8 cellular contexts compared by ENCODE assay signal in genomic region chr1:167601442-167602380, GRCh38. TPM values are rescaled to one million over a fixed set of nuclear protein-coding genes. Genes with fewer than 3 reads are reported as not detected.
A peak's percentile ranks its signal among the peaks of the same experiment; 100 is the strongest.
DNase-seq lines count a peak whose midpoint lies in the region; ATAC-seq, FAIRE-seq and TF ChIP-seq lines count a peak whose summit lies in the region.

No MANE protein-coding gene starts in this region.

- no peak overlapping the region for H3K4ac ChIP-seq in mesenchymal stem cell (ENCODE audit: low read depth in 1 of 2, low read length in 2 of 2)

- H3K9me3 ChIP-seq in mesenchymal stem cell (ENCODE audit: control insufficient read depth, low read length), result no peaks in the 10 kb centered on the region

- no peak overlapping the region for H2AK5ac ChIP-seq in mesenchymal stem cell (ENCODE audit: low read length, severe bottlenecking)

- 80% methylated on average over 7 of the region's 8 CpGs for WGBS in mesenchymal stem cell

- peaks cover 2% of the 10 kb centered on the region for H3K36me3 Mint-ChIP-seq in activated naive CD8-positive, alpha-beta T cell treated with anti-CD3 and anti-CD28 coated beads for 36 hours

- H3K4me2 ChIP-seq in mesenchymal stem cell (ENCODE audit: low read length, poor library complexity, severe bottlenecking), result no peak overlapping the region

- no peak overlapping the region for H2BK15ac ChIP-seq in mesenchymal stem cell (ENCODE audit: low read depth, poor library complexity, severe bottlenecking)

- H3K23ac ChIP-seq in mesenchymal stem cell (ENCODE audit: low read length in 2 of 2), result no peak overlapping the region

- H3K79me1 ChIP-seq in mesenchymal stem cell (replicated peaks; ENCODE audit: low read length, poor library complexity, severe bottlenecking), result no peaks in the 10 kb centered on the region

- no peaks in the 10 kb centered on the region for H3K27me3 Mint-ChIP-seq in activated naive CD8-positive, alpha-beta T cell treated with anti-CD3 and anti-CD28 coated beads for 36 hours

- H3K4me3 ChIP-seq in mesenchymal stem cell (ENCODE audit: insufficient read depth in 1 of 2, low read depth in 1 of 2, low read length in 2 of 2) (no peak overlapping the region), brain microvascular endothelial cell (ENCODE audit: low read depth, low read length) (no peak overlapping the region)

- no peak overlapping the region for H3K18ac ChIP-seq in mesenchymal stem cell (ENCODE audit: low read depth in 1 of 2, low read length in 2 of 2)

- TF ChIP-seq CTCF in brain microvascular endothelial cell (IDR thresholded peaks at IDR 0.05; ENCODE audit: low read depth, low read length, missing control alignments), result no peak

- in situ Hi-C loops in KBM-7 (cut with MboI; ENCODE audit: low pct_unique_long_range_greater_than_20kb, low sequenced_read_pairs), result loop anchor here (10.0 kb wide), 1 partner anchor 83 kb away; no protein-coding TSS in a partner anchor
- in situ Hi-C loops in brain microvascular endothelial cell (cut with HindIII; ENCODE audit: low pct_ligation_motif_present, low sequenced_read_pairs), result no loop called here

- peaks cover 3% of the 10 kb centered on the region for H3K9me3 Mint-ChIP-seq in activated naive CD8-positive, alpha-beta T cell treated with anti-CD3 and anti-CD28 coated beads for 36 hours

- no peak overlapping the region for H2BK12ac ChIP-seq in mesenchymal stem cell (ENCODE audit: low read length in 2 of 2)

- peak overlapping the region; percentile 92 for H3K27ac Mint-ChIP-seq in activated naive CD8-positive, alpha-beta T cell treated with anti-CD3 and anti-CD28 coated beads for 36 hours

- no peaks in the 10 kb centered on the region for H3K36me3 ChIP-seq in mesenchymal stem cell (ENCODE audit: control insufficient read depth in 1 of 2, insufficient read depth in 2 of 2, low read depth in 1 of 2, low read length in 2 of 2)
- H3K36me3 ChIP-seq in brain microvascular endothelial cell (replicated peaks), result no peaks in the 10 kb centered on the region

- H2AFZ ChIP-seq in mesenchymal stem cell (ENCODE audit: low read depth, low read length), result no peak overlapping the region

- no peak overlapping the region for H4K91ac ChIP-seq in mesenchymal stem cell (ENCODE audit: low read length)

- H3K14ac ChIP-seq in mesenchymal stem cell (ENCODE audit: low read length in 2 of 2), result no peak overlapping the region

- peaks cover 3% of the 10 kb centered on the region for H3K4me1 ChIP-seq in mesenchymal stem cell (ENCODE audit: control insufficient read depth, insufficient read depth, low read depth, low read length)

- H4K8ac ChIP-seq in mesenchymal stem cell (ENCODE audit: low read length), result no peak overlapping the region

- peaks cover 35% of the 10 kb centered on the region for H3K4me1 Mint-ChIP-seq in activated naive CD8-positive, alpha-beta T cell treated with anti-CD3 and anti-CD28 coated beads for 36 hours

- no peak for ATAC-seq in GM18858 (IDR thresholded peaks at IDR 0.05; ENCODE audit: unreplicated experiment)

- H2BK120ac ChIP-seq in mesenchymal stem cell (ENCODE audit: low read depth, low read length), result no peak overlapping the region

- H2BK5ac ChIP-seq in mesenchymal stem cell (ENCODE audit: low read depth, low read length, poor library complexity, severe bottlenecking), result no peak overlapping the region

- DNase-seq in Ammon's horn (ENCODE audit: low spot score) (peak; percentile 57), KBM-7 (peak; percentile 83), mesenchymal stem cell (peak; percentile 15), LoVo (ENCODE audit: low spot score) (no peak), urothelium cell line (ENCODE audit: low spot score) (no peak), brain microvascular endothelial cell (no peak)
- DNase-seq in activated naive CD8-positive, alpha-beta T cell treated with anti-CD3 and anti-CD28 coated beads for 36 hours, result peak; percentile 14

- peak overlapping the region; percentile 43 for H3K4me3 Mint-ChIP-seq in activated naive CD8-positive, alpha-beta T cell treated with anti-CD3 and anti-CD28 coated beads for 36 hours

- peaks cover 0 to 7% of the 10 kb centered on the region in 2 experiments for H3K27me3 ChIP-seq in mesenchymal stem cell (ENCODE audit: control insufficient read depth in 1 of 2, insufficient read depth in 1 of 2, low read length in 2 of 2)
- H3K27me3 ChIP-seq in brain microvascular endothelial cell (replicated peaks), result no peaks in the 10 kb centered on the region

- no peak for FAIRE-seq in urothelium cell line (lab: Jason Lieb, UNC)

- H3K27ac ChIP-seq in mesenchymal stem cell (ENCODE audit: low read length, poor library complexity, severe bottlenecking) (no peak overlapping the region), brain microvascular endothelial cell (no peak overlapping the region)

- no peak overlapping the region for H3K9ac ChIP-seq in mesenchymal stem cell (ENCODE audit: low read length)

RNA-seq across cellular contexts. Expression of gene RCSD1, which starts 28.3 kb away (rescaled TPM):
- 10 to 100 TPM; 56.4 to 58.2 TPM for total RNA-seq in activated naive CD8-positive, alpha-beta T cell treated with anti-CD3 and anti-CD28 coated beads for 36 hours
- 0.52 TPM for polyA plus RNA-seq in mesenchymal stem cell (2013, experiment 1 of 2)
- polyA plus RNA-seq in mesenchymal stem cell (2013, experiment 2 of 2), result 0.44 TPM

RNA-seq across cellular contexts. Expression of gene CREG1, which starts 48.1 kb away (rescaled TPM):
- total RNA-seq in activated naive CD8-positive, alpha-beta T cell treated with anti-CD3 and anti-CD28 coated beads for 36 hours, result 10 to 100 TPM; 11.2 to 11.3 TPM
- 87.5 TPM for polyA plus RNA-seq in mesenchymal stem cell (2013, experiment 1 of 2)
- polyA plus RNA-seq in mesenchymal stem cell (2013, experiment 2 of 2), result 90.9 TPM

Comparison
In these comparisons a context has a peak if more than half of its experiments do, and no peak if none do; other contexts are left out.
1. DNase-seq: peak in Ammon's horn (single experiment), KBM-7 (single experiment), activated naive CD8-positive, alpha-beta T cell treated with anti-CD3 and anti-CD28 coated beads for 36 hours (single experiment) and mesenchymal stem cell (single experiment); none in LoVo (single experiment), urothelium cell line (single experiment) and brain microvascular endothelial cell (single experiment).